Comparison of ENCODE assay signal across 1 cellular context in the genomic region with DNA sequence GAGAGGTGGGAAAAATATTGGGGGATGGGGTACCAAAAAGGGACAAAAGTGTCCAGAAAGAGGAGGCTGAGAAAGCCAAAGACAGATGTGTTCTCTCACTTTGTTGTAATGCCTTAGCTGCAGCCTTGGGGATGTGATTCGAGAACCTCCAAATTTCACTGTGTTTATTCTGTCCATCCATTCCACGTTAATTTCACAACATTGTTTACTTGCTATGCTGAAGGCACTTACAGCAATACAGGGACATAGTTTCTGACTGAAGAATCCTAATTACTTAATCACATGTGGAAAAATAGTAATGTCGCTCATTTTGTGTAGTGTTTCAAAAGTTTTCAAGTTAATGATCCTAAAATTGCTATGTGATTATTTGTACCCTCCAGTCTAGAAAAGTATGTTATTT.
TF ChIP-seq lines count a peak whose summit lies in the region.

No MANE protein-coding gene starts in this region.

TF ChIP-seq in HepG2, 621 proteins besides CTCF, POLR2A, EP300 and RAD21 (continued from another document):
- TF ChIP-seq, protein P1, sequence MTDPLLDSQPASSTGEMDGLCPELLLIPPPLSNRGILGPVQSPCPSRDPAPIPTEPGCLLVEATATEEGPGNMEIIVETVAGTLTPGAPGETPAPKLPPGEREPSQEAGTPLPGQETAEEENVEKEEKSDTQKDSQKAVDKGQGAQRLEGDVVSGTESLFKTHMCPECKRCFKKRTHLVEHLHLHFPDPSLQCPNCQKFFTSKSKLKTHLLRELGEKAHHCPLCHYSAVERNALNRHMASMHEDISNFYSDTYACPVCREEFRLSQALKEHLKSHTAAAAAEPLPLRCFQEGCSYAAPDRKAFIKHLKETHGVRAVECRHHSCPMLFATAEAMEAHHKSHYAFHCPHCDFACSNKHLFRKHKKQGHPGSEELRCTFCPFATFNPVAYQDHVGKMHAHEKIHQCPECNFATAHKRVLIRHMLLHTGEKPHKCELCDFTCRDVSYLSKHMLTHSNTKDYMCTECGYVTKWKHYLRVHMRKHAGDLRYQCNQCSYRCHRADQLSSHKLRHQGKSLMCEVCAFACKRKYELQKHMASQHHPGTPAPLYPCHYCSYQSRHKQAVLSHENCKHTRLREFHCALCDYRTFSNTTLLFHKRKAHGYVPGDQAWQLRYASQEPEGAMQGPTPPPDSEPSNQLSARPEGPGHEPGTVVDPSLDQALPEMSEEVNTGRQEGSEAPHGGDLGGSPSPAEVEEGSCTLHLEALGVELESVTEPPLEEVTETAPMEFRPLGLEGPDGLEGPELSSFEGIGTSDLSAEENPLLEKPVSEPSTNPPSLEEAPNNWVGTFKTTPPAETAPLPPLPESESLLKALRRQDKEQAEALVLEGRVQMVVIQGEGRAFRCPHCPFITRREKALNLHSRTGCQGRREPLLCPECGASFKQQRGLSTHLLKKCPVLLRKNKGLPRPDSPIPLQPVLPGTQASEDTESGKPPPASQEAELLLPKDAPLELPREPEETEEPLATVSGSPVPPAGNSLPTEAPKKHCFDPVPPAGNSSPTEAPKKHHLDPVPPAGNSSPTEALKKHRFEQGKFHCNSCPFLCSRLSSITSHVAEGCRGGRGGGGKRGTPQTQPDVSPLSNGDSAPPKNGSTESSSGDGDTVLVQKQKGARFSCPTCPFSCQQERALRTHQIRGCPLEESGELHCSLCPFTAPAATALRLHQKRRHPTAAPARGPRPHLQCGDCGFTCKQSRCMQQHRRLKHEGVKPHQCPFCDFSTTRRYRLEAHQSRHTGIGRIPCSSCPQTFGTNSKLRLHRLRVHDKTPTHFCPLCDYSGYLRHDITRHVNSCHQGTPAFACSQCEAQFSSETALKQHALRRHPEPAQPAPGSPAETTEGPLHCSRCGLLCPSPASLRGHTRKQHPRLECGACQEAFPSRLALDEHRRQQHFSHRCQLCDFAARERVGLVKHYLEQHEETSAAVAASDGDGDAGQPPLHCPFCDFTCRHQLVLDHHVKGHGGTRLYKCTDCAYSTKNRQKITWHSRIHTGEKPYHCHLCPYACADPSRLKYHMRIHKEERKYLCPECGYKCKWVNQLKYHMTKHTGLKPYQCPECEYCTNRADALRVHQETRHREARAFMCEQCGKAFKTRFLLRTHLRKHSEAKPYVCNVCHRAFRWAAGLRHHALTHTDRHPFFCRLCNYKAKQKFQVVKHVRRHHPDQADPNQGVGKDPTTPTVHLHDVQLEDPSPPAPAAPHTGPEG (CRISPR knock-in tag; IDR thresholded peaks at IDR 0.05): no peak
- TF ChIP-seq, protein P2, sequence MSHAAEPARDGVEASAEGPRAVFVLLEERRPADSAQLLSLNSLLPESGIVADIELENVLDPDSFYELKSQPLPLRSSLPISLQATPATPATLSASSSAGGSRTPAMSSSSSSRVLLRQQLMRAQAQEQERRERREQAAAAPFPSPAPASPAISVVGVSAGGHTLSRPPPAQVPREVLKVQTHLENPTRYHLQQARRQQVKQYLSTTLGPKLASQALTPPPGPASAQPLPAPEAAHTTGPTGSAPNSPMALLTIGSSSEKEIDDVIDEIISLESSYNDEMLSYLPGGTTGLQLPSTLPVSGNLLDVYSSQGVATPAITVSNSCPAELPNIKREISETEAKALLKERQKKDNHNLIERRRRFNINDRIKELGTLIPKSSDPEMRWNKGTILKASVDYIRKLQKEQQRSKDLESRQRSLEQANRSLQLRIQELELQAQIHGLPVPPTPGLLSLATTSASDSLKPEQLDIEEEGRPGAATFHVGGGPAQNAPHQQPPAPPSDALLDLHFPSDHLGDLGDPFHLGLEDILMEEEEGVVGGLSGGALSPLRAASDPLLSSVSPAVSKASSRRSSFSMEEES (CRISPR knock-in tag; IDR thresholded peaks at IDR 0.05): no peak
- TF ChIP-seq ZNF446 (CRISPR knock-in tag; IDR thresholded peaks at IDR 0.05): no peak
- TF ChIP-seq ARNT2 (CRISPR knock-in tag; IDR thresholded peaks at IDR 0.05; ENCODE audit: low read depth): no peak
- no peak for TF ChIP-seq ZNF644 (CRISPR knock-in tag; IDR thresholded peaks at IDR 0.05; ENCODE audit: low read depth)
- TF ChIP-seq ZNF761 (CRISPR knock-in tag; conservative IDR thresholded peaks at IDR 0.05): no peak
- peak; percentile 69 for TF ChIP-seq CEBPG (CRISPR knock-in tag; IDR thresholded peaks at IDR 0.05)
- TF ChIP-seq SMYD3 (CRISPR knock-in tag; IDR thresholded peaks at IDR 0.05): no peak
- TF ChIP-seq, protein P3, sequence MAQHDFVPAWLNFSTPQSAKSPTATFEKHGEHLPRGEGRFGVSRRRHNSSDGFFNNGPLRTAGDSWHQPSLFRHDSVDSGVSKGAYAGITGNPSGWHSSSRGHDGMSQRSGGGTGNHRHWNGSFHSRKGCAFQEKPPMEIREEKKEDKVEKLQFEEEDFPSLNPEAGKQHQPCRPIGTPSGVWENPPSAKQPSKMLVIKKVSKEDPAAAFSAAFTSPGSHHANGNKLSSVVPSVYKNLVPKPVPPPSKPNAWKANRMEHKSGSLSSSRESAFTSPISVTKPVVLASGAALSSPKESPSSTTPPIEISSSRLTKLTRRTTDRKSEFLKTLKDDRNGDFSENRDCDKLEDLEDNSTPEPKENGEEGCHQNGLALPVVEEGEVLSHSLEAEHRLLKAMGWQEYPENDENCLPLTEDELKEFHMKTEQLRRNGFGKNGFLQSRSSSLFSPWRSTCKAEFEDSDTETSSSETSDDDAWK (CRISPR knock-in tag; IDR thresholded peaks at IDR 0.05): no peak
- TF ChIP-seq, protein P4, sequence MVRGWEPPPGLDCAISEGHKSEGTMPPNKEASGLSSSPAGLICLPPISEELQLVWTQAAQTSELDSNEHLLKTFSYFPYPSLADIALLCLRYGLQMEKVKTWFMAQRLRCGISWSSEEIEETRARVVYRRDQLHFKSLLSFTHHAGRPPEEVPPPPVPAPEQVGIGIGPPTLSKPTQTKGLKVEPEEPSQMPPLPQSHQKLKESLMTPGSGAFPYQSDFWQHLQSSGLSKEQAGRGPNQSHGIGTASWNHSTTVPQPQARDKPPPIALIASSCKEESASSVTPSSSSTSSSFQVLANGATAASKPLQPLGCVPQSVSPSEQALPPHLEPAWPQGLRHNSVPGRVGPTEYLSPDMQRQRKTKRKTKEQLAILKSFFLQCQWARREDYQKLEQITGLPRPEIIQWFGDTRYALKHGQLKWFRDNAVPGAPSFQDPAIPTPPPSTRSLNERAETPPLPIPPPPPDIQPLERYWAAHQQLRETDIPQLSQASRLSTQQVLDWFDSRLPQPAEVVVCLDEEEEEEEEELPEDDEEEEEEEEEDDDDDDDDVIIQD (CRISPR knock-in tag; IDR thresholded peaks at IDR 0.05; ENCODE audit: low read depth): 0 out of 2 replicates have a peak, but pooled peaks have one; percentile 41
- no peak for TF ChIP-seq RNF2 (conservative IDR thresholded peaks at IDR 0.05; ENCODE audit: low read depth)
- no peak for TF ChIP-seq ZMYM4 (CRISPR knock-in tag; IDR thresholded peaks at IDR 0.05)
- TF ChIP-seq, protein P5, sequence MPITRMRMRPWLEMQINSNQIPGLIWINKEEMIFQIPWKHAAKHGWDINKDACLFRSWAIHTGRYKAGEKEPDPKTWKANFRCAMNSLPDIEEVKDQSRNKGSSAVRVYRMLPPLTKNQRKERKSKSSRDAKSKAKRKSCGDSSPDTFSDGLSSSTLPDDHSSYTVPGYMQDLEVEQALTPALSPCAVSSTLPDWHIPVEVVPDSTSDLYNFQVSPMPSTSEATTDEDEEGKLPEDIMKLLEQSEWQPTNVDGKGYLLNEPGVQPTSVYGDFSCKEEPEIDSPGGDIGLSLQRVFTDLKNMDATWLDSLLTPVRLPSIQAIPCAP (CRISPR knock-in tag; IDR thresholded peaks at IDR 0.05; ENCODE audit: low read depth): no peak
- no peak for TF ChIP-seq NBN (conservative IDR thresholded peaks at IDR 0.05)
- TF ChIP-seq FOXA1 (IDR thresholded peaks at IDR 0.05): no peak
- peak; percentile 60 for TF ChIP-seq FOXA1 (CRISPR knock-in tag; IDR thresholded peaks at IDR 0.05)
- TF ChIP-seq, protein P6, sequence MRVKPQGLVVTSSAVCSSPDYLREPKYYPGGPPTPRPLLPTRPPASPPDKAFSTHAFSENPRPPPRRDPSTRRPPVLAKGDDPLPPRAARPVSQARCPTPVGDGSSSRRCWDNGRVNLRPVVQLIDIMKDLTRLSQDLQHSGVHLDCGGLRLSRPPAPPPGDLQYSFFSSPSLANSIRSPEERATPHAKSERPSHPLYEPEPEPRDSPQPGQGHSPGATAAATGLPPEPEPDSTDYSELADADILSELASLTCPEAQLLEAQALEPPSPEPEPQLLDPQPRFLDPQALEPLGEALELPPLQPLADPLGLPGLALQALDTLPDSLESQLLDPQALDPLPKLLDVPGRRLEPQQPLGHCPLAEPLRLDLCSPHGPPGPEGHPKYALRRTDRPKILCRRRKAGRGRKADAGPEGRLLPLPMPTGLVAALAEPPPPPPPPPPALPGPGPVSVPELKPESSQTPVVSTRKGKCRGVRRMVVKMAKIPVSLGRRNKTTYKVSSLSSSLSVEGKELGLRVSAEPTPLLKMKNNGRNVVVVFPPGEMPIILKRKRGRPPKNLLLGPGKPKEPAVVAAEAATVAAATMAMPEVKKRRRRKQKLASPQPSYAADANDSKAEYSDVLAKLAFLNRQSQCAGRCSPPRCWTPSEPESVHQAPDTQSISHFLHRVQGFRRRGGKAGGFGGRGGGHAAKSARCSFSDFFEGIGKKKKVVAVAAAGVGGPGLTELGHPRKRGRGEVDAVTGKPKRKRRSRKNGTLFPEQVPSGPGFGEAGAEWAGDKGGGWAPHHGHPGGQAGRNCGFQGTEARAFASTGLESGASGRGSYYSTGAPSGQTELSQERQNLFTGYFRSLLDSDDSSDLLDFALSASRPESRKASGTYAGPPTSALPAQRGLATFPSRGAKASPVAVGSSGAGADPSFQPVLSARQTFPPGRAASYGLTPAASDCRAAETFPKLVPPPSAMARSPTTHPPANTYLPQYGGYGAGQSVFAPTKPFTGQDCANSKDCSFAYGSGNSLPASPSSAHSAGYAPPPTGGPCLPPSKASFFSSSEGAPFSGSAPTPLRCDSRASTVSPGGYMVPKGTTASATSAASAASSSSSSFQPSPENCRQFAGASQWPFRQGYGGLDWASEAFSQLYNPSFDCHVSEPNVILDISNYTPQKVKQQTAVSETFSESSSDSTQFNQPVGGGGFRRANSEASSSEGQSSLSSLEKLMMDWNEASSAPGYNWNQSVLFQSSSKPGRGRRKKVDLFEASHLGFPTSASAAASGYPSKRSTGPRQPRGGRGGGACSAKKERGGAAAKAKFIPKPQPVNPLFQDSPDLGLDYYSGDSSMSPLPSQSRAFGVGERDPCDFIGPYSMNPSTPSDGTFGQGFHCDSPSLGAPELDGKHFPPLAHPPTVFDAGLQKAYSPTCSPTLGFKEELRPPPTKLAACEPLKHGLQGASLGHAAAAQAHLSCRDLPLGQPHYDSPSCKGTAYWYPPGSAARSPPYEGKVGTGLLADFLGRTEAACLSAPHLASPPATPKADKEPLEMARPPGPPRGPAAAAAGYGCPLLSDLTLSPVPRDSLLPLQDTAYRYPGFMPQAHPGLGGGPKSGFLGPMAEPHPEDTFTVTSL (CRISPR knock-in tag; IDR thresholded peaks at IDR 0.05; ENCODE audit: borderline replicate concordance): 0 out of 2 replicates have a peak, but pooled peaks have one; percentile 27
- TF ChIP-seq, protein P7, sequence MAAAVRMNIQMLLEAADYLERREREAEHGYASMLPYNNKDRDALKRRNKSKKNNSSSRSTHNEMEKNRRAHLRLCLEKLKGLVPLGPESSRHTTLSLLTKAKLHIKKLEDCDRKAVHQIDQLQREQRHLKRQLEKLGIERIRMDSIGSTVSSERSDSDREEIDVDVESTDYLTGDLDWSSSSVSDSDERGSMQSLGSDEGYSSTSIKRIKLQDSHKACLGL (CRISPR knock-in tag; IDR thresholded peaks at IDR 0.05): no peak
- TF ChIP-seq, protein P8, sequence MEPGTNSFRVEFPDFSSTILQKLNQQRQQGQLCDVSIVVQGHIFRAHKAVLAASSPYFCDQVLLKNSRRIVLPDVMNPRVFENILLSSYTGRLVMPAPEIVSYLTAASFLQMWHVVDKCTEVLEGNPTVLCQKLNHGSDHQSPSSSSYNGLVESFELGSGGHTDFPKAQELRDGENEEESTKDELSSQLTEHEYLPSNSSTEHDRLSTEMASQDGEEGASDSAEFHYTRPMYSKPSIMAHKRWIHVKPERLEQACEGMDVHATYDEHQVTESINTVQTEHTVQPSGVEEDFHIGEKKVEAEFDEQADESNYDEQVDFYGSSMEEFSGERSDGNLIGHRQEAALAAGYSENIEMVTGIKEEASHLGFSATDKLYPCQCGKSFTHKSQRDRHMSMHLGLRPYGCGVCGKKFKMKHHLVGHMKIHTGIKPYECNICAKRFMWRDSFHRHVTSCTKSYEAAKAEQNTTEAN (CRISPR knock-in tag; conservative IDR thresholded peaks at IDR 0.05): 0 out of 2 replicates have a peak, but pooled peaks have one; percentile 27
- TF ChIP-seq, protein P9, sequence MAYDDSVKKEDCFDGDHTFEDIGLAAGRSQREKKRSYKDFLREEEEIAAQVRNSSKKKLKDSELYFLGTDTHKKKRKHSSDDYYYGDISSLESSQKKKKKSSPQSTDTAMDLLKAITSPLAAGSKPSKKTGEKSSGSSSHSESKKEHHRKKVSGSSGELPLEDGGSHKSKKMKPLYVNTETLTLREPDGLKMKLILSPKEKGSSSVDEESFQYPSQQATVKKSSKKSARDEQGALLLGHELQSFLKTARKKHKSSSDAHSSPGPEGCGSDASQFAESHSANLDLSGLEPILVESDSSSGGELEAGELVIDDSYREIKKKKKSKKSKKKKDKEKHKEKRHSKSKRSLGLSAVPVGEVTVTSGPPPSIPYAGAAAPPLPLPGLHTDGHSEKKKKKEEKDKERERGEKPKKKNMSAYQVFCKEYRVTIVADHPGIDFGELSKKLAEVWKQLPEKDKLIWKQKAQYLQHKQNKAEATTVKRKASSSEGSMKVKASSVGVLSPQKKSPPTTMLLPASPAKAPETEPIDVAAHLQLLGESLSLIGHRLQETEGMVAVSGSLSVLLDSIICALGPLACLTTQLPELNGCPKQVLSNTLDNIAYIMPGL (CRISPR knock-in tag; IDR thresholded peaks at IDR 0.05; ENCODE audit: borderline replicate concordance in 1 of 2, low read depth in 1 of 2): no peak
- no peak for TF ChIP-seq ZSCAN22 (CRISPR knock-in tag; IDR thresholded peaks at IDR 0.05)
- no peak for TF ChIP-seq CREB1 (IDR thresholded peaks at IDR 0.05)
- TF ChIP-seq CREB1 (CRISPR knock-in tag; IDR thresholded peaks at IDR 0.05): no peak
- no peak for TF ChIP-seq STAT5B (CRISPR knock-in tag; IDR thresholded peaks at IDR 0.05)
- TF ChIP-seq, protein P10, sequence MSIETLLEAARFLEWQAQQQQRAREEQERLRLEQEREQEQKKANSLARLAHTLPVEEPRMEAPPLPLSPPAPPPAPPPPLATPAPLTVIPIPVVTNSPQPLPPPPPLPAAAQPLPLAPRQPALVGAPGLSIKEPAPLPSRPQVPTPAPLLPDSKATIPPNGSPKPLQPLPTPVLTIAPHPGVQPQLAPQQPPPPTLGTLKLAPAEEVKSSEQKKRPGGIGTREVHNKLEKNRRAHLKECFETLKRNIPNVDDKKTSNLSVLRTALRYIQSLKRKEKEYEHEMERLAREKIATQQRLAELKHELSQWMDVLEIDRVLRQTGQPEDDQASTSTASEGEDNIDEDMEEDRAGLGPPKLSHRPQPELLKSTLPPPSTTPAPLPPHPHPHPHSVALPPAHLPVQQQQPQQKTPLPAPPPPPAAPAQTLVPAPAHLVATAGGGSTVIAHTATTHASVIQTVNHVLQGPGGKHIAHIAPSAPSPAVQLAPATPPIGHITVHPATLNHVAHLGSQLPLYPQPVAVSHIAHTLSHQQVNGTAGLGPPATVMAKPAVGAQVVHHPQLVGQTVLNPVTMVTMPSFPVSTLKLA (IDR thresholded peaks at IDR 0.05): no peak
- no peak for TF ChIP-seq HIVEP1 (CRISPR knock-in tag; IDR thresholded peaks at IDR 0.05)
- no peak for TF ChIP-seq ZNF264 (CRISPR knock-in tag; IDR thresholded peaks at IDR 0.05)
- 0 out of 2 replicates have a peak, but pooled peaks have one; percentile 46 for TF ChIP-seq RCOR2 (CRISPR knock-in tag; IDR thresholded peaks at IDR 0.05)
TF ChIP-seq in HepG2: peak in this region for 16.
